In the genomic region with DNA sequence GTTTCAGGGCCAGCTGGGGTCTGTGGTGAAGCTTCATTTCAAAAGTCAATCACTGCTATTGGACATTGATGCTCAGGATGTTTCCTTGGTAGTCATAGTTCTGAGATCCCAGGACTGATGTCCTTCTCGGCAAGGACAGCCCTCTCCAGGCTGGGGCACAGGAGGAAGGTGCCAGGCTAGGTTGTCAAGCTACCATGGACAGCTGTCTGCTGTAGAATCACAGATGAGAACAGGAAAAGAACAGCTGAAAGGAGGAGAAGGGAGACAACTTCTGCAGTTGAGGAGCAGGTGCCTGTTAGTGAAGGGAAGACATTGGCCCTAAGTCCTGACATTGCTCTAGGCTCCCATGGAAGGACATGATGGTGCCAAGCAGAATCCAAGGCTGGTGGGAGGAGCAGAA, we compare ENCODE assay signal across 38 cellular contexts. TPM values are rescaled to one million over a fixed set of nuclear protein-coding genes. Genes with fewer than 3 reads are reported as not detected.
"Had no signal": no experiment of that assay in that cellular context is flagged by ENCODE, and none has a peak within 500 bp of the region (broad histone marks: within the 10 kb centered on the region; RNA-seq: fewer than 3 reads in every experiment).

No MANE protein-coding gene starts in this region.

- H3K4me3 ChIP-seq: adrenal gland, body of pancreas, breast epithelium, cardiac muscle cell had no signal

- H3K36me3 ChIP-seq: adrenal gland, brain microvascular endothelial cell, breast epithelium, cardiac muscle cell had no signal

- H3K4me1 ChIP-seq: adrenal gland, body of pancreas, breast epithelium had no signal

- H3K9me3 ChIP-seq: adrenal gland, body of pancreas, breast epithelium had no signal

- H3K27me3 ChIP-seq: body of pancreas, brain microvascular endothelial cell, cardiac muscle cell had no signal

- FAIRE-seq: TTC549 had no signal

- DNase-seq: activated B cell treated with CpG ODN at 0.5 μM for 24 hours; activated CD4-positive, alpha-beta memory T cell treated with anti-CD3 and anti-CD28 coated beads for 36 hours; activated CD4-positive, alpha-beta T cell treated with anti-CD3 and anti-CD28 coated beads for 4 hours; activated CD4-positive, alpha-beta T cell treated with anti-CD3 and anti-CD28 coated beads, Interleukin-2, amount 10 ng/mL, durations not matched to agents 24 days and 14 days; activated CD4-positive, alpha-beta T cell treated with anti-CD3 and anti-CD28 coated beads, Interleukin-2, amount 50 U/mL, for 1 hour; activated CD4-positive, alpha-beta T cell treated with anti-CD3 and anti-CD28 coated beads, Interleukin-2, amount 50 U/mL, for 4 hours; activated CD4-positive, CD25-positive, alpha-beta regulatory T cell treated with anti-CD3 and anti-CD28 coated beads, Interleukin-2, amount 50 U/mL, for 72 hours; activated CD8-positive, alpha-beta memory T cell treated with anti-CD3 and anti-CD28 coated beads, Interleukin-2, amount 50 U/mL, for 4 hours; activated CD8-positive, alpha-beta T cell treated with anti-CD3 and anti-CD28 coated beads for 36 hours; activated effector memory CD4-positive, alpha-beta T cell treated with anti-CD3 and anti-CD28 coated beads, Interleukin-2, amount 50 U/mL, for 16 hours; activated gamma-delta T cell treated with Interleukin-2 at 50 U/mL for 16 hours; activated naive CD4-positive, alpha-beta T cell; activated naive CD4-positive, alpha-beta T cell treated with anti-CD3 and anti-CD28 coated beads for 36 hours; activated naive CD4-positive, alpha-beta T cell treated with anti-CD3 and anti-CD28 coated beads, Interleukin-2, amount 50 U/mL, for 16 hours; activated naive CD8-positive, alpha-beta T cell treated with anti-CD3 and anti-CD28 coated beads for 36 hours; activated T-cell treated with anti-CD3 and anti-CD28 coated beads for 4 hours; activated T-cell treated with anti-CD3 and anti-CD28 coated beads, Interleukin-2, amount 50 U/mL, for 1 hour; activated T-cell treated with anti-CD3 and anti-CD28 coated beads, Interleukin-2, amount 50 U/mL, for 4 hours; activated T-cell treated with anti-CD3 and anti-CD28 coated beads, Interleukin-2, amount 50 U/mL, for 72 hours; adrenal gland; amniotic stem cell; aorta; body of pancreas; brain microvascular endothelial cell; caudate nucleus; cerebellar nuclear complex; T-helper 1 cell; T-helper 2 cell; T-helper 9 cell had no signal

- H3K27ac ChIP-seq: adrenal gland, body of pancreas, brain microvascular endothelial cell, breast epithelium, cardiac muscle cell, VCaP had no signal

RNA-seq across cellular contexts. Expression of a gene that starts 58.0 kb away (rescaled TPM):
- total RNA-seq: activated B cell treated with CpG ODN at 0.5 μM for 24 hours; activated CD4-positive, alpha-beta memory T cell treated with anti-CD3 and anti-CD28 coated beads for 36 hours; activated CD4-positive, alpha-beta T cell treated with anti-CD3 and anti-CD28 coated beads, Interleukin-2, amount 10 ng/mL, durations not matched to agents 24 days and 14 days; activated CD8-positive, alpha-beta memory T cell treated with anti-CD3 and anti-CD28 coated beads for 36 hours; activated CD8-positive, alpha-beta T cell treated with anti-CD3 and anti-CD28 coated beads for 36 hours; activated naive CD4-positive, alpha-beta T cell treated with anti-CD3 and anti-CD28 coated beads for 36 hours; activated naive CD4-positive, alpha-beta T cell treated with anti-CD3 and anti-CD28 coated beads, Interleukin-2, amount 50 U/mL, for 72 hours; activated naive CD8-positive, alpha-beta T cell treated with anti-CD3 and anti-CD28 coated beads for 36 hours; activated T-cell treated with anti-CD3 and anti-CD28 coated beads, Interleukin-2, amount 50 U/mL, for 4 hours; activated T-cell treated with anti-CD3 and anti-CD28 coated beads, Interleukin-2, amount 50 U/mL, for 72 hours; activated T-helper 1 cell treated with anti-CD3 and anti-CD28 coated beads, Interleukin-12 subunit alpha, Interleukin-12 subunit beta, Interleukin-2, Interleukin-4 antibody, amounts not matched to agents 30 ng/mL and 10 ng/mL and 1 ng/mL, durations not matched to agents 14 hours and 24 hours and 36 hours; activated T-helper 17 cell treated with anti-CD3 and anti-CD28 coated beads, Interleukin-2, amount 50 U/mL, for 72 hours; adrenal gland; aorta; astrocyte; body of pancreas; breast epithelium; cardiac muscle cell had no signal
- polyA plus RNA-seq: adrenal gland, cardiac muscle cell had no signal
